1 cellular context compared by ENCODE assay signal in genomic region chr7:41030673-41031072, GRCh38.
A peak's percentile ranks its signal among the peaks of the same experiment; 100 is the strongest.
TF ChIP-seq lines count a peak whose summit lies in the region.

No MANE protein-coding gene starts in this region.

TF ChIP-seq in HEK293, 187 proteins besides CTCF, POLR2A, EP300 and RAD21 (continued from another document):
- TF ChIP-seq SP7 (tag by site-specific recombination; IDR thresholded peaks at IDR 0.05) = 0 out of 2 replicates have a peak, but pooled peaks have one; percentile 41
- peak; percentile 48 for TF ChIP-seq FEZF1 (tag by site-specific recombination; IDR thresholded peaks at IDR 0.05)
- TF ChIP-seq SP3 (tag by site-specific recombination; IDR thresholded peaks at IDR 0.05) = no peak
- no peak for TF ChIP-seq ZSCAN5A (tag by site-specific recombination; IDR thresholded peaks at IDR 0.05)
- peak; percentile 78 for TF ChIP-seq PRDM10 (tag by site-specific recombination; IDR thresholded peaks at IDR 0.05)
TF ChIP-seq in HEK293: peak in this region for 12.
